Comparison of ENCODE assay signal across 9 cellular contexts in the genomic region with DNA sequence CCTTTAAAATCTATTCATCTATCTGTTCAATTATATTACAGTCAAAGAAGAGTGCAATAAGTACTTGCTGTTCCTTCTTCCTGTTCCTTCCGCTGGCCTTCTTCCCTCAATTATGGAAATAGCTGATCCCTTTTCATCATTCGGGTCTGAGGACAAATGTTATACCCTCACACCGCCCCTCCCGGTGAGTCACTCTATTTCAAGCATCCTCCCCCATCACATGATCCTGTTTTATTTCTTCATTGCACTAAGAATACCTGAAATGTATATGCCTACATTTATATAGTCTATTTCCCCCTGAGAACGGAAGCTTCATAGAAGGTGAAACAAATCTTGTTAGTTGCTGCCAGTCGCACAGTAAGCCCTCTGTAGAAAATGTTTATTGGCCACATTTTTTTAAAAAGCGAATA. TPM values are rescaled to one million over a fixed set of nuclear protein-coding genes. Genes with fewer than 3 reads are reported as not detected.
DNase-seq lines count a peak whose midpoint lies in the region; TF ChIP-seq lines count a peak whose summit lies in the region.
"Had no signal": no experiment of that assay in that cellular context is flagged by ENCODE, and none has a peak within 500 bp of the region (broad histone marks: within the 10 kb centered on the region; RNA-seq: fewer than 3 reads in every experiment).

No MANE protein-coding gene starts in this region.

- H3K9me2 ChIP-seq in Karpas-422 (replicated peaks; ENCODE audit: insufficient read depth, low read length) = no peaks in the 10 kb centered on the region

- peaks cover 27% of the 10 kb centered on the region for H3K4me1 Mint-ChIP-seq in activated T-helper 2 cell treated with anti-CD3 and anti-CD28 coated beads, Interferon-gamma antibody, Interleukin-2, Interleukin-4, amounts not matched to agents 10 μg/mL and 5 μg/mL and 100 μg/mL, durations not matched to agents 14 hours and 24 hours and 36 hours (ENCODE audit: low read depth)

- intact Hi-C loops in activated T-helper 2 cell treated with anti-CD3 and anti-CD28 coated beads, Interferon-gamma antibody, Interleukin-2, Interleukin-4, amounts not matched to agents 10 μg/mL and 5 μg/mL and 100 μg/mL, durations not matched to agents 14 hours and 24 hours and 36 hours (cut with micrococcal nuclease) = loop anchor here (5.0 to 10.0 kb wide), 6 partner anchors 281 to 1441 kb away; a partner anchor contains a TSS

- H3K27ac Mint-ChIP-seq in activated T-helper 2 cell treated with anti-CD3 and anti-CD28 coated beads, Interferon-gamma antibody, Interleukin-2, Interleukin-4, amounts not matched to agents 10 μg/mL and 5 μg/mL and 100 μg/mL, durations not matched to agents 14 hours and 24 hours and 36 hours = no peak overlapping the region
- H3K27ac Mint-ChIP-seq: activated B cell treated with CpG ODN at 0.5 μM for 24 hours had no signal

- no peak for TF ChIP-seq CTCF in WI38 (IDR thresholded peaks at IDR 0.05; ENCODE audit: low read depth, low read length)
- TF ChIP-seq CTCF in fibroblast of lung (conservative IDR thresholded peaks at IDR 0.05 in 1 of 2, IDR thresholded peaks at IDR 0.05 in 1 of 2; ENCODE audit: low read depth in 1 of 2, low read length in 2 of 2) = no peak

- peaks cover 63% of the 10 kb centered on the region for H3K4me1 ChIP-seq in Karpas-422 (ENCODE audit: low read length)
- H3K4me1 ChIP-seq in fibroblast of lung (ENCODE audit: control insufficient read depth, extremely low read depth, insufficient read depth, low read length) = peaks cover 6% of the 10 kb centered on the region
- H3K4me1 ChIP-seq in skeletal muscle tissue (ENCODE audit: control insufficient read depth in 3 of 3, insufficient read depth in 3 of 3, low read length in 3 of 3) = peaks cover 22 to 32% (median 25%) of the 10 kb centered on the region in 3 donors

- no peaks in the 10 kb centered on the region for H3K9me3 Mint-ChIP-seq in activated T-helper 2 cell treated with anti-CD3 and anti-CD28 coated beads, Interferon-gamma antibody, Interleukin-2, Interleukin-4, amounts not matched to agents 10 μg/mL and 5 μg/mL and 100 μg/mL, durations not matched to agents 14 hours and 24 hours and 36 hours
- H3K9me3 Mint-ChIP-seq: activated B cell treated with CpG ODN at 0.5 μM for 24 hours had no signal

- H3K4me3 ChIP-seq in Karpas-422 (ENCODE audit: low read length) = peak overlapping the region; percentile 88
- peak overlapping the region; percentile 91 for H3K4me3 ChIP-seq in WI38 (ENCODE audit: low read depth, low read length)
- peak overlapping the region; percentile 65 to 90 (median 84) for H3K4me3 ChIP-seq in fibroblast of lung (replicated peaks in 1 of 4; ENCODE audit: control extremely low read depth in 1 of 4, insufficient read depth in 1 of 4, low read depth in 3 of 4, low read length in 4 of 4)
- H3K4me3 ChIP-seq in skeletal muscle tissue (ENCODE audit: low read length in 3 of 3) = peak overlapping the region in 2 of 3 donors; percentile 87 to 92

- H3K36me3 ChIP-seq in Karpas-422 (ENCODE audit: insufficient read depth, low read length) = peaks cover 7% of the 10 kb centered on the region; the same call in 1 of the 2 replicates
- H3K36me3 ChIP-seq in fibroblast of lung (ENCODE audit: control insufficient read depth, insufficient read depth, low read length) = no peaks in the 10 kb centered on the region
- H3K36me3 ChIP-seq in skeletal muscle tissue (ENCODE audit: control insufficient read depth in 3 of 3, insufficient read depth in 3 of 3, low read length in 3 of 3) = no peaks in the 10 kb centered on the region

- H3K4me2 ChIP-seq in Karpas-422 (ENCODE audit: low read depth, low read length, poor library complexity, severe bottlenecking) (peak overlapping the region; percentile 83), fibroblast of lung (ENCODE audit: extremely low read depth, insufficient read depth, low read length) (peak overlapping the region; percentile 85)

- H3K79me2 ChIP-seq in Karpas-422 (ENCODE audit: low read length) (peaks cover 74% of the 10 kb centered on the region), fibroblast of lung (ENCODE audit: control insufficient read depth, insufficient read depth, low read length) (peaks cover 32% of the 10 kb centered on the region)

- peak; percentile 74 for DNase-seq in DMS53 (lab: John Stamatoyannopoulos, UW)
- peak; percentile 64 for DNase-seq in Karpas-422
- peak; percentile 54 to 88 for DNase-seq in fibroblast of lung (ENCODE audit: low read depth in 2 of 2)
- DNase-seq in activated T-helper 2 cell treated with anti-CD3 and anti-CD28 coated beads, Interferon-gamma antibody, Interleukin-2, Interleukin-4, amounts not matched to agents 10 μg/mL and 5 μg/mL and 100 μg/mL, durations not matched to agents 14 hours and 24 hours and 36 hours (ENCODE audit: low spot score) = no peak
- no peak for DNase-seq in cerebellar nuclear complex (lab: John Stamatoyannopoulos, UW)
- no peak for DNase-seq in GM19240 (ENCODE audit: insufficient read length, low spot score)

- H3K27me3 Mint-ChIP-seq in activated T-helper 2 cell treated with anti-CD3 and anti-CD28 coated beads, Interferon-gamma antibody, Interleukin-2, Interleukin-4, amounts not matched to agents 10 μg/mL and 5 μg/mL and 100 μg/mL, durations not matched to agents 14 hours and 24 hours and 36 hours (ENCODE audit: low read depth) = no peaks in the 10 kb centered on the region
- H3K27me3 Mint-ChIP-seq: activated B cell treated with CpG ODN at 0.5 μM for 24 hours had no signal

- peak overlapping the region; percentile 81 for H3K27ac ChIP-seq in Karpas-422 (ENCODE audit: low read length)
- no peak overlapping the region for H3K27ac ChIP-seq in fibroblast of lung (ENCODE audit: insufficient read depth, low read length)
- no peak overlapping the region for H3K27ac ChIP-seq in skeletal muscle tissue (ENCODE audit: low read depth, low read length)

- H3K4me3 Mint-ChIP-seq in activated T-helper 2 cell treated with anti-CD3 and anti-CD28 coated beads, Interferon-gamma antibody, Interleukin-2, Interleukin-4, amounts not matched to agents 10 μg/mL and 5 μg/mL and 100 μg/mL, durations not matched to agents 14 hours and 24 hours and 36 hours (ENCODE audit: low read depth) = no peak overlapping the region
- H3K4me3 Mint-ChIP-seq: activated B cell treated with CpG ODN at 0.5 μM for 24 hours had no signal

- H3K36me3 Mint-ChIP-seq in activated T-helper 2 cell treated with anti-CD3 and anti-CD28 coated beads, Interferon-gamma antibody, Interleukin-2, Interleukin-4, amounts not matched to agents 10 μg/mL and 5 μg/mL and 100 μg/mL, durations not matched to agents 14 hours and 24 hours and 36 hours (ENCODE audit: low read depth) = peaks cover 23% of the 10 kb centered on the region

- H2AFZ ChIP-seq in Karpas-422 (ENCODE audit: low read length) (no peak overlapping the region), fibroblast of lung (ENCODE audit: low read length) (no peak overlapping the region)

- no peaks in the 10 kb centered on the region for H3K27me3 ChIP-seq in Karpas-422 (ENCODE audit: low read length)
- peaks cover 2% of the 10 kb centered on the region for H3K27me3 ChIP-seq in fibroblast of lung (ENCODE audit: control insufficient read depth, insufficient read depth, low read length)
- peaks cover 2 to 33% (median 2%) of the 10 kb centered on the region in 3 donors for H3K27me3 ChIP-seq in skeletal muscle tissue (ENCODE audit: control insufficient read depth in 3 of 3, insufficient read depth in 3 of 3, low read length in 3 of 3)

- H3K9me3 ChIP-seq in Karpas-422 (ENCODE audit: low read length) (no peaks in the 10 kb centered on the region), fibroblast of lung (ENCODE audit: control insufficient read depth, insufficient read depth, low read depth, low read length) (no peaks in the 10 kb centered on the region), skeletal muscle tissue (ENCODE audit: control insufficient read depth in 3 of 3, low read length in 3 of 3) (no peaks in the 10 kb centered on the region)

- H4K20me1 ChIP-seq in Karpas-422 (ENCODE audit: insufficient read depth, low read depth, low read length) (peaks cover 23% of the 10 kb centered on the region; the same call in 1 of the 2 replicates), fibroblast of lung (ENCODE audit: control insufficient read depth, extremely low read depth, insufficient read depth, low read length) (no peaks in the 10 kb centered on the region)

- peak overlapping the region; percentile 94 for H3K9ac ChIP-seq in Karpas-422 (ENCODE audit: low read length)
- H3K9ac ChIP-seq in fibroblast of lung (ENCODE audit: insufficient read depth, low read length) = no peak overlapping the region
- peak overlapping the region; percentile 69 to 92 (median 84) for H3K9ac ChIP-seq in skeletal muscle tissue (ENCODE audit: low read depth in 1 of 3, low read length in 3 of 3)

RNA-seq across cellular contexts. Expression of a gene that starts 2.5 kb away (rescaled TPM):
- total RNA-seq in Karpas-422 (2014; rRNA removed; shearing (Covaris generic); ENCODE audit: low replicate concordance) = 97.4 and 209 TPM in 2 replicates
- total RNA-seq in fibroblast of lung (59.3 and 88.8 TPM in 2 replicates), skeletal muscle tissue (63.2 TPM)
- 24.3 and 38.0 TPM in 2 replicates for polyA plus RNA-seq in fibroblast of lung
- polyA plus RNA-seq in fibroblast of lung (2012) = 15.2 and 21.8 TPM in 2 replicates
- 15.3 and 39.0 TPM in 2 replicates for polyA minus RNA-seq in fibroblast of lung (ENCODE audit: low replicate concordance)
- total RNA-seq in activated T-helper 2 cell treated with anti-CD3 and anti-CD28 coated beads, Interferon-gamma antibody, Interleukin-2, Interleukin-4, amounts not matched to agents 10 μg/mL and 5 μg/mL and 100 μg/mL, durations not matched to agents 14 hours and 24 hours and 36 hours = 152 and 154 TPM in 2 replicates

Comparison
In these comparisons a context has a peak if more than half of its experiments do, and no peak if none do; other contexts are left out.
1. DNase-seq: peak in DMS53 (single experiment), Karpas-422 (single experiment) and fibroblast of lung (2 of 2); none in activated T-helper 2 cell treated with anti-CD3 and anti-CD28 coated beads, Interferon-gamma antibody, Interleukin-2, Interleukin-4, amounts not matched to agents 10 μg/mL and 5 μg/mL and 100 μg/mL, durations not matched to agents 14 hours and 24 hours and 36 hours (single experiment), cerebellar nuclear complex (0 of 2) and GM19240 (single experiment).
2. Peak in every context shown above with its lines, with median percentiles within 50 percentile points of each other: H3K4me3 ChIP-seq.